Comparison of ENCODE assay signal across 6 cellular contexts in the genomic region with DNA sequence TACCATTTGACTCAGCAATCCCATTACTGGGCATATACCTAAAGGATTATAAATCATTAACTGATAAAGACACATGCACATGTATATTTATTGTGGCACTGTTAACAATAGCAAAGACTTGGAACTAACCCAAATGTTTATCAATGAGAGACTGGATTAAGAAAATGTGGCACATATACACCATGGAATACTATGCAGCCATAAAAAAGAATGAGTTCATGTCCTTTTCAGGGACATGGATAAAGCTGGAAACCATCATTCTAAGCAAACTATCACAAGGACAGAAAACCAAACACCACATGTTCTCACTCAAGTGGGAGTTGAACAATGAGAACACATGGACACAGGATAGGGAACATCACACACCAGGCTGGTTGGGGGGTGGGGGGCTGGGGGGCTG. TPM values are rescaled to one million over a fixed set of nuclear protein-coding genes. Genes with fewer than 3 reads are reported as not detected.
DNase-seq lines count a peak whose midpoint lies in the region; TF ChIP-seq lines count a peak whose summit lies in the region.
"Not testable (repeated sequence)": the region's sequence is repeated elsewhere in the genome, so short reads cannot be mapped to it uniquely, and the experiment has no call there.

No MANE protein-coding gene starts in this region.

- not testable (repeated sequence) for H3K4me2 ChIP-seq in neural progenitor cell

- H3K4me1 ChIP-seq in left ventricle myocardium inferior (peaks cover 18% of the 10 kb centered on the region), rectal smooth muscle tissue (ENCODE audit: control insufficient read depth, insufficient read depth, low read length) (peaks cover 14% of the 10 kb centered on the region)
- not testable (repeated sequence) for H3K4me1 ChIP-seq in neural progenitor cell

- H3K79me2 ChIP-seq in neural progenitor cell (ENCODE audit: low read depth) = not testable (repeated sequence)

- not testable (repeated sequence) for H3K27me3 ChIP-seq in left ventricle myocardium inferior (ENCODE audit: low read depth); neural progenitor cell; rectal smooth muscle tissue (ENCODE audit: control insufficient read depth, insufficient read depth, low read length)

- not testable (repeated sequence) for H3K36me3 Mint-ChIP-seq in brain, neural progenitor cell, type B pancreatic cell

- DNase-seq in KBM-7 = peak; percentile 26
- not testable (repeated sequence) for DNase-seq in left ventricle myocardium inferior; neural progenitor cell (ENCODE audit: low spot score); type B pancreatic cell (ENCODE audit: extremely low spot score, unreplicated experiment)

- peaks cover 23% of the 10 kb centered on the region for H3K4me1 Mint-ChIP-seq in brain
- not testable (repeated sequence) for H3K4me1 Mint-ChIP-seq in neural progenitor cell; type B pancreatic cell (ENCODE audit: unreplicated experiment)

- H3K27me3 Mint-ChIP-seq in brain, type B pancreatic cell: not testable (repeated sequence)
- H3K27me3 Mint-ChIP-seq in neural progenitor cell (ENCODE audit: insufficient read depth, low read depth) = peaks cover 15% of the 10 kb centered on the region

- H3K9me3 ChIP-seq in left ventricle myocardium inferior (replicated peaks) = peaks cover 18% of the 10 kb centered on the region
- H3K9me3 ChIP-seq in neural progenitor cell (ENCODE audit: low read depth) = not testable (repeated sequence)

- H3K27ac Mint-ChIP-seq in brain (peak overlapping the region in 3 of 5 experiments; percentile 43 to 98 (median 49)), type B pancreatic cell (peak overlapping the region; percentile 69)
- H3K27ac Mint-ChIP-seq in neural progenitor cell = not testable (repeated sequence)

- not testable (repeated sequence) for H3K4me3 ChIP-seq in left ventricle myocardium inferior; neural progenitor cell; rectal smooth muscle tissue (ENCODE audit: low read length)

- not testable (repeated sequence) for H2AFZ ChIP-seq in neural progenitor cell (replicated peaks)

- in situ Hi-C loops in KBM-7 (cut with MboI; ENCODE audit: low pct_unique_long_range_greater_than_20kb, low sequenced_read_pairs) = not testable (repeated sequence)

- H3K4me3 Mint-ChIP-seq in brain, type B pancreatic cell: not testable (repeated sequence)
- H3K4me3 Mint-ChIP-seq in neural progenitor cell = peak overlapping the region; percentile 27

- TF ChIP-seq CTCF in brain (conservative IDR thresholded peaks at IDR 0.05); left ventricle myocardium inferior (IDR thresholded peaks at IDR 0.05; ENCODE audit: borderline replicate concordance); neural progenitor cell (IDR thresholded peaks at IDR 0.05); type B pancreatic cell (conservative IDR thresholded peaks at IDR 0.05): not testable (repeated sequence)

- peaks cover 16 to 19% (median 18%) of the 10 kb centered on the region in 5 experiments for H3K9me3 Mint-ChIP-seq in brain
- H3K9me3 Mint-ChIP-seq in neural progenitor cell = peaks cover 28% of the 10 kb centered on the region
- H3K9me3 Mint-ChIP-seq in type B pancreatic cell = peaks cover 19% of the 10 kb centered on the region

- not testable (repeated sequence) for H3K36me3 ChIP-seq in left ventricle myocardium inferior; neural progenitor cell; rectal smooth muscle tissue (ENCODE audit: control insufficient read depth, insufficient read depth, low read length)

- intact Hi-C loops in left ventricle myocardium inferior (cut with micrococcal nuclease) = not testable (repeated sequence)

- not testable (repeated sequence) for H3F3A ChIP-seq in neural progenitor cell (ENCODE audit: low read depth)

- H3K27ac ChIP-seq in left ventricle myocardium inferior (replicated peaks) = peak overlapping the region; percentile 89
- H3K27ac ChIP-seq in neural progenitor cell = not testable (repeated sequence)
- H3K27ac ChIP-seq in rectal smooth muscle tissue (ENCODE audit: low read depth, low read length) = peak overlapping the region; percentile 14

- H3K9ac ChIP-seq in neural progenitor cell; rectal smooth muscle tissue (ENCODE audit: low read length): not testable (repeated sequence)

- H4K20me1 ChIP-seq in neural progenitor cell (ENCODE audit: low read depth) = not testable (repeated sequence)

RNA-seq across cellular contexts. Expression of a gene that starts 45.7 kb away (rescaled TPM):
- 14.7 TPM for polyA plus RNA-seq in brain (ENCODE audit: insufficient read depth, low read depth, low replicate concordance)
- total RNA-seq in left ventricle myocardium inferior = 92.5 TPM
- total RNA-seq in neural progenitor cell (ENCODE audit: low replicate concordance) = 14.8 and 45.1 TPM in 2 replicates
- total RNA-seq in type B pancreatic cell (ENCODE audit: low replicate concordance) = 42.1 and 57.6 TPM in 2 replicates

RNA-seq across cellular contexts. Expression of a gene that starts 51.0 kb away (rescaled TPM):
- 13.3 TPM for polyA plus RNA-seq in brain (ENCODE audit: insufficient read depth, low read depth, low replicate concordance)
- total RNA-seq in left ventricle myocardium inferior (11.9 TPM), neural progenitor cell (ENCODE audit: low replicate concordance) (18.8 and 41.9 TPM in 2 replicates), type B pancreatic cell (ENCODE audit: low replicate concordance) (27.4 and 28.5 TPM in 2 replicates)

RNA-seq across cellular contexts. Expression of a gene that starts 59.9 kb away (rescaled TPM):
- 2.4 TPM for polyA plus RNA-seq in brain (ENCODE audit: insufficient read depth, low read depth, low replicate concordance)
- 2.8 TPM for total RNA-seq in left ventricle myocardium inferior
- 3.0 and 3.4 TPM in 2 replicates for total RNA-seq in neural progenitor cell (ENCODE audit: low replicate concordance)
- 5.6 and 10.7 TPM in 2 replicates for total RNA-seq in type B pancreatic cell (ENCODE audit: low replicate concordance)
